ENCODE assay signal across 21 cellular contexts in the genomic region with DNA sequence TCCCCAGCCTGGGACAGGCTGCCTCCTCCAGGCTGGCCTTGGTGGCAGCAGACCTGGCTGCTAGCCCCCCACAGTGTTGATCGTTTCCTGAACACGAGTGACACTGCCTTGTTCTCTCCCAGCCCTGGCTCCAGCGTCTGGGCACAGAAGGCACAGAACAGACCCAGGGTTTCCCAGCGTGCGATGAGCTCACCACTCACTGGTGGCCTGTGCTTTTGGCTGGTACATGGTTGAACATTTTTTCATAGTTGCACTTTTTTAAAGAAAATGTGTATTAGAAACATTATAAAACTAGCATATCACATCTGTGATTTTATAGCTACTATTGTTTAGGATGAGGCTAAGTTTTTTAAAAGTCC. TPM values are rescaled to one million over a fixed set of nuclear protein-coding genes. Genes with fewer than 3 reads are reported as not detected.
DNase-seq lines count a peak whose midpoint lies in the region; ATAC-seq and TF ChIP-seq lines count a peak whose summit lies in the region.
"Had no signal": no experiment of that assay in that cellular context is flagged by ENCODE, and none has a peak within 500 bp of the region (broad histone marks: within the 10 kb centered on the region; RNA-seq: fewer than 3 reads in every experiment).

No MANE protein-coding gene starts in this region.

- H3K9me2 ChIP-seq in hepatocyte (replicated peaks; ENCODE audit: insufficient read depth) = no peaks in the 10 kb centered on the region
- H3K9me2 ChIP-seq in PC-3 (replicated peaks; ENCODE audit: low read length) = no peaks in the 10 kb centered on the region

- H3K4me1 Mint-ChIP-seq in activated T-cell treated with anti-CD3 and anti-CD28 coated beads, Interleukin-2, amount 50 U/mL, for 24 hours (ENCODE audit: low read depth) = no peaks in the 10 kb centered on the region
- H3K4me1 Mint-ChIP-seq in osteocyte (ENCODE audit: unreplicated experiment) = peaks cover 4% of the 10 kb centered on the region
- H3K4me1 Mint-ChIP-seq: activated naive CD8-positive, alpha-beta T cell treated with anti-CD3 and anti-CD28 coated beads for 36 hours; activated T-helper 17 cell treated with anti-CD3 and anti-CD28 coated beads, Interleukin-2, amount 50 U/mL, for 72 hours had no signal

- no peaks in the 10 kb centered on the region for H3K9me3 Mint-ChIP-seq in activated T-cell treated with anti-CD3 and anti-CD28 coated beads, Interleukin-2, amount 50 U/mL, for 24 hours
- H3K9me3 Mint-ChIP-seq in osteocyte (ENCODE audit: unreplicated experiment) = no peaks in the 10 kb centered on the region
- H3K9me3 Mint-ChIP-seq: activated naive CD8-positive, alpha-beta T cell treated with anti-CD3 and anti-CD28 coated beads for 36 hours; activated T-helper 17 cell treated with anti-CD3 and anti-CD28 coated beads, Interleukin-2, amount 50 U/mL, for 72 hours had no signal

- 84% methylated on average over 5 of the region's 5 CpGs for WGBS in hepatocyte (ENCODE audit: low lambda C conversion rate, missing lambda C conversion rate)

- POLR2A ChIA-PET in PC-3 (lab: Charles Lee; ENCODE audit: unreplicated experiment) = no interaction called here

- H3K36me3 ChIP-seq in hepatocyte (replicated peaks; ENCODE audit: insufficient read depth, low read depth) (no peaks in the 10 kb centered on the region), PC-3 (ENCODE audit: low read depth, low read length) (no peaks in the 10 kb centered on the region)
- H3K36me3 ChIP-seq: ovary, upper lobe of right lung had no signal

- H3K27ac Mint-ChIP-seq in activated T-cell treated with anti-CD3 and anti-CD28 coated beads, Interleukin-2, amount 50 U/mL, for 24 hours = no peak overlapping the region
- H3K27ac Mint-ChIP-seq in osteocyte (ENCODE audit: unreplicated experiment) = no peak overlapping the region
- H3K27ac Mint-ChIP-seq: activated naive CD8-positive, alpha-beta T cell treated with anti-CD3 and anti-CD28 coated beads for 36 hours; activated T-helper 17 cell treated with anti-CD3 and anti-CD28 coated beads, Interleukin-2, amount 50 U/mL, for 72 hours had no signal

- BruUV-seq in PC-3 (replicated peaks; lab: Mats Ljungman, UMichigan) = no TSS peak

- intact Hi-C loops in PC-3 (cut with micrococcal nuclease) = no loop called here

- H3K4me1 ChIP-seq in hepatocyte (ENCODE audit: insufficient read depth) (peaks cover 23% of the 10 kb centered on the region), PC-3 (ENCODE audit: insufficient read depth, low read length) (peaks cover 7% of the 10 kb centered on the region; the same call in 1 of the 2 replicates)

- TF ChIP-seq CTCF in hepatocyte (IDR thresholded peaks at IDR 0.05; ENCODE audit: poor library complexity) = no peak
- no peak for TF ChIP-seq CTCF in osteocyte (IDR thresholded peaks at IDR 0.05)
- no peak for TF ChIP-seq CTCF in PC-3 (conservative IDR thresholded peaks at IDR 0.05; ENCODE audit: low read depth, low read length)

- H3K9me3 ChIP-seq in hepatocyte (ENCODE audit: low read depth) = no peaks in the 10 kb centered on the region
- no peaks in the 10 kb centered on the region for H3K9me3 ChIP-seq in PC-3 (ENCODE audit: low read length)
- H3K9me3 ChIP-seq: ovary, upper lobe of right lung had no signal

- H4K20me1 ChIP-seq in hepatocyte (ENCODE audit: insufficient read depth, poor library complexity, severe bottlenecking) = no peaks in the 10 kb centered on the region
- H4K20me1 ChIP-seq in PC-3 (ENCODE audit: low read length) = no peaks in the 10 kb centered on the region

- H3F3A ChIP-seq in PC-3 (ENCODE audit: low read length, unreplicated experiment) = no peaks in the 10 kb centered on the region

- H3K4me3 Mint-ChIP-seq in activated T-cell treated with anti-CD3 and anti-CD28 coated beads, Interleukin-2, amount 50 U/mL, for 24 hours = no peak overlapping the region
- no peak overlapping the region for H3K4me3 Mint-ChIP-seq in osteocyte (ENCODE audit: unreplicated experiment)
- H3K4me3 Mint-ChIP-seq: activated naive CD8-positive, alpha-beta T cell treated with anti-CD3 and anti-CD28 coated beads for 36 hours; activated T-helper 17 cell treated with anti-CD3 and anti-CD28 coated beads, Interleukin-2, amount 50 U/mL, for 72 hours; CD14-positive monocyte had no signal

- H3K4me2 ChIP-seq in hepatocyte (no peak overlapping the region), PC-3 (ENCODE audit: low read length) (no peak overlapping the region)

- no peak overlapping the region for H3K4me3 ChIP-seq in hepatocyte
- no peak overlapping the region for H3K4me3 ChIP-seq in PC-3 (ENCODE audit: low read length)
- H3K4me3 ChIP-seq: ovary, upper lobe of right lung had no signal

- H3K9ac ChIP-seq in PC-3 (ENCODE audit: low read length) = no peak overlapping the region

- no peaks in the 10 kb centered on the region for H3K27me3 ChIP-seq in hepatocyte
- no peaks in the 10 kb centered on the region for H3K27me3 ChIP-seq in PC-3 (ENCODE audit: low read length)
- H3K27me3 ChIP-seq: ovary, upper lobe of right lung had no signal

- H3K27ac ChIP-seq in hepatocyte = no peak overlapping the region
- H3K27ac ChIP-seq in PC-3 (ENCODE audit: low read length) = no peak overlapping the region
- H3K27ac ChIP-seq: HL-60, ovary had no signal

- DNase-seq in activated T-cell treated with anti-CD3 and anti-CD28 coated beads, Interleukin-2, amount 50 U/mL, for 24 hours = peak; percentile 6
- no peak for DNase-seq in activated T-cell treated with anti-CD3 and anti-CD28 coated beads, Interleukin-2, amount 50 U/mL, for 48 hours
- DNase-seq in hepatocyte (ENCODE audit: low spot score) (peak; percentile 3), osteocyte (ENCODE audit: extremely low spot score, unreplicated experiment) (peak; percentile 48), NCI-H82 treated with DMSO at 0.1 percent for 48 hours (lab: John Stamatoyannopoulos, UW; ENCODE audit: unreplicated experiment) (no peak), PC-3 (no peak), NCI-H2081 (lab: John Stamatoyannopoulos, UW) (no peak)
- DNase-seq: activated CD4-positive, alpha-beta T cell treated with anti-CD3 and anti-CD28 coated beads for 1 hour; activated naive CD8-positive, alpha-beta T cell treated with anti-CD3 and anti-CD28 coated beads for 36 hours; DMS 273 treated with DMSO at 0.1 percent for 48 hours; NCI-H1417 treated with DMSO at 0.1 percent for 48 hours; NCI-H69; stimulated activated naive CD4-positive, alpha-beta T cell treated with Interleukin-2 at 50 U/mL for 16 hours; upper lobe of right lung had no signal

- ATAC-seq in PC-3 (no peak), GM21576 (IDR thresholded peaks at IDR 0.05; ENCODE audit: unreplicated experiment) (no peak)
- ATAC-seq: activated T-helper 17 cell treated with anti-CD3 and anti-CD28 coated beads, Interleukin-2, amount 50 U/mL, for 72 hours had no signal

- CTCF ChIA-PET in PC-3 (lab: Charles Lee) = no interaction called here

- H3K36me3 Mint-ChIP-seq in activated T-cell treated with anti-CD3 and anti-CD28 coated beads, Interleukin-2, amount 50 U/mL, for 24 hours (ENCODE audit: low read depth) = no peaks in the 10 kb centered on the region
- no peaks in the 10 kb centered on the region for H3K36me3 Mint-ChIP-seq in osteocyte (ENCODE audit: unreplicated experiment)
- H3K36me3 Mint-ChIP-seq: activated naive CD8-positive, alpha-beta T cell treated with anti-CD3 and anti-CD28 coated beads for 36 hours; CD14-positive monocyte had no signal

- H3K79me2 ChIP-seq in hepatocyte = no peaks in the 10 kb centered on the region
- no peaks in the 10 kb centered on the region for H3K79me2 ChIP-seq in PC-3 (ENCODE audit: low read length)

- H3K27me3 Mint-ChIP-seq in activated T-cell treated with anti-CD3 and anti-CD28 coated beads, Interleukin-2, amount 50 U/mL, for 24 hours = peaks cover 13% of the 10 kb centered on the region
- H3K27me3 Mint-ChIP-seq in osteocyte (ENCODE audit: unreplicated experiment) = peaks cover 47% of the 10 kb centered on the region
- H3K27me3 Mint-ChIP-seq: activated naive CD8-positive, alpha-beta T cell treated with anti-CD3 and anti-CD28 coated beads for 36 hours had no signal

- H2AFZ ChIP-seq in hepatocyte (no peak overlapping the region), PC-3 (ENCODE audit: low read length) (no peak overlapping the region)

RNA-seq across cellular contexts. Expression of a gene that starts 40.9 kb away (rescaled TPM):
- total RNA-seq in hepatocyte (1.7 and 2.4 TPM in 2 replicates), osteocyte (not detected in 2 replicates), PC-3 (2014; rRNA removed) (not detected in 2 replicates)
- polyA plus RNA-seq in hepatocyte = 4.3 and 4.9 TPM in 2 replicates
- total RNA-seq: activated naive CD8-positive, alpha-beta T cell treated with anti-CD3 and anti-CD28 coated beads for 36 hours; activated T-helper 17 cell treated with anti-CD3 and anti-CD28 coated beads, Interleukin-2, amount 50 U/mL, for 72 hours; G401; lower leg skin had no signal
- polyA plus RNA-seq: CD14-positive monocyte had no signal

RNA-seq across cellular contexts. Expression of a gene that starts 51.7 kb away (rescaled TPM):
- total RNA-seq in hepatocyte = 52.6 TPM in 2 replicates
- polyA plus RNA-seq in hepatocyte = 89.9 and 123 TPM in 2 replicates
- 0.21 and 0.40 TPM in 2 replicates for total RNA-seq in osteocyte
- 0.26 and 0.40 TPM in 2 replicates for total RNA-seq in PC-3 (2014; rRNA removed)
- total RNA-seq: activated naive CD8-positive, alpha-beta T cell treated with anti-CD3 and anti-CD28 coated beads for 36 hours; activated T-helper 17 cell treated with anti-CD3 and anti-CD28 coated beads, Interleukin-2, amount 50 U/mL, for 72 hours had no signal
- polyA plus RNA-seq: CD14-positive monocyte had no signal

Comparison
In these comparisons a context has a peak if more than half of its experiments do, and no peak if none do; other contexts are left out.
1. DNase-seq: peak in activated T-cell treated with anti-CD3 and anti-CD28 coated beads, Interleukin-2, amount 50 U/mL, for 24 hours (single experiment), hepatocyte (single experiment) and osteocyte (single experiment); none in activated T-cell treated with anti-CD3 and anti-CD28 coated beads, Interleukin-2, amount 50 U/mL, for 48 hours (0 of 2), NCI-H82 treated with DMSO at 0.1 percent for 48 hours (single experiment), PC-3 (single experiment) and NCI-H2081 (0 of 2).
2. RNA of a gene that starts 51.7 kb away (total RNA-seq): 52.6 TPM in hepatocyte; 0.21 to 0.40 TPM in osteocyte and 0.26 to 0.40 TPM in PC-3; every median in the first group is over 10 times any median in the second.